ENCODE assay signal across 1 cellular context in the genomic region with DNA sequence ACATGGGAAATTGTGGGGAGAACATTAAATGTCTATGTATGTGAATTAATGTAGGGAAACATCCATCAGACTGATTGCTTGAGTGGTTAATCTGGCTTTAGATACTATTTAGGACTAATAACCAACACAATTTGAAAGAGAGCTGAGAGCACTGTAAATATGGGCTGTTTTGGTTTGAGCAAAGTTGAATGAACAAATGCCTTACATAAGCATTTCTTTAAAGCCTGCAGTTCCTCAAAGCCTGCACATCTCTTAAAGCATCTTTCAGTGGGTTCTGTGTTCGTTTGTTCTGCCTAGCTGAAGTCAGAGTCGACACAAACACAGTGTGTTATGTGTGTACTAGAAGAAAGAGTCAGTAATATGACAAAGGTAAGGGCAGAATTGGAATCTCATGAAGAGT.
TF ChIP-seq lines count a peak whose summit lies in the region.

No MANE protein-coding gene starts in this region.

TF ChIP-seq in GM23338, 12 proteins besides CTCF, POLR2A, EP300 and RAD21 (continued from another document):
- TF ChIP-seq, protein P1, sequence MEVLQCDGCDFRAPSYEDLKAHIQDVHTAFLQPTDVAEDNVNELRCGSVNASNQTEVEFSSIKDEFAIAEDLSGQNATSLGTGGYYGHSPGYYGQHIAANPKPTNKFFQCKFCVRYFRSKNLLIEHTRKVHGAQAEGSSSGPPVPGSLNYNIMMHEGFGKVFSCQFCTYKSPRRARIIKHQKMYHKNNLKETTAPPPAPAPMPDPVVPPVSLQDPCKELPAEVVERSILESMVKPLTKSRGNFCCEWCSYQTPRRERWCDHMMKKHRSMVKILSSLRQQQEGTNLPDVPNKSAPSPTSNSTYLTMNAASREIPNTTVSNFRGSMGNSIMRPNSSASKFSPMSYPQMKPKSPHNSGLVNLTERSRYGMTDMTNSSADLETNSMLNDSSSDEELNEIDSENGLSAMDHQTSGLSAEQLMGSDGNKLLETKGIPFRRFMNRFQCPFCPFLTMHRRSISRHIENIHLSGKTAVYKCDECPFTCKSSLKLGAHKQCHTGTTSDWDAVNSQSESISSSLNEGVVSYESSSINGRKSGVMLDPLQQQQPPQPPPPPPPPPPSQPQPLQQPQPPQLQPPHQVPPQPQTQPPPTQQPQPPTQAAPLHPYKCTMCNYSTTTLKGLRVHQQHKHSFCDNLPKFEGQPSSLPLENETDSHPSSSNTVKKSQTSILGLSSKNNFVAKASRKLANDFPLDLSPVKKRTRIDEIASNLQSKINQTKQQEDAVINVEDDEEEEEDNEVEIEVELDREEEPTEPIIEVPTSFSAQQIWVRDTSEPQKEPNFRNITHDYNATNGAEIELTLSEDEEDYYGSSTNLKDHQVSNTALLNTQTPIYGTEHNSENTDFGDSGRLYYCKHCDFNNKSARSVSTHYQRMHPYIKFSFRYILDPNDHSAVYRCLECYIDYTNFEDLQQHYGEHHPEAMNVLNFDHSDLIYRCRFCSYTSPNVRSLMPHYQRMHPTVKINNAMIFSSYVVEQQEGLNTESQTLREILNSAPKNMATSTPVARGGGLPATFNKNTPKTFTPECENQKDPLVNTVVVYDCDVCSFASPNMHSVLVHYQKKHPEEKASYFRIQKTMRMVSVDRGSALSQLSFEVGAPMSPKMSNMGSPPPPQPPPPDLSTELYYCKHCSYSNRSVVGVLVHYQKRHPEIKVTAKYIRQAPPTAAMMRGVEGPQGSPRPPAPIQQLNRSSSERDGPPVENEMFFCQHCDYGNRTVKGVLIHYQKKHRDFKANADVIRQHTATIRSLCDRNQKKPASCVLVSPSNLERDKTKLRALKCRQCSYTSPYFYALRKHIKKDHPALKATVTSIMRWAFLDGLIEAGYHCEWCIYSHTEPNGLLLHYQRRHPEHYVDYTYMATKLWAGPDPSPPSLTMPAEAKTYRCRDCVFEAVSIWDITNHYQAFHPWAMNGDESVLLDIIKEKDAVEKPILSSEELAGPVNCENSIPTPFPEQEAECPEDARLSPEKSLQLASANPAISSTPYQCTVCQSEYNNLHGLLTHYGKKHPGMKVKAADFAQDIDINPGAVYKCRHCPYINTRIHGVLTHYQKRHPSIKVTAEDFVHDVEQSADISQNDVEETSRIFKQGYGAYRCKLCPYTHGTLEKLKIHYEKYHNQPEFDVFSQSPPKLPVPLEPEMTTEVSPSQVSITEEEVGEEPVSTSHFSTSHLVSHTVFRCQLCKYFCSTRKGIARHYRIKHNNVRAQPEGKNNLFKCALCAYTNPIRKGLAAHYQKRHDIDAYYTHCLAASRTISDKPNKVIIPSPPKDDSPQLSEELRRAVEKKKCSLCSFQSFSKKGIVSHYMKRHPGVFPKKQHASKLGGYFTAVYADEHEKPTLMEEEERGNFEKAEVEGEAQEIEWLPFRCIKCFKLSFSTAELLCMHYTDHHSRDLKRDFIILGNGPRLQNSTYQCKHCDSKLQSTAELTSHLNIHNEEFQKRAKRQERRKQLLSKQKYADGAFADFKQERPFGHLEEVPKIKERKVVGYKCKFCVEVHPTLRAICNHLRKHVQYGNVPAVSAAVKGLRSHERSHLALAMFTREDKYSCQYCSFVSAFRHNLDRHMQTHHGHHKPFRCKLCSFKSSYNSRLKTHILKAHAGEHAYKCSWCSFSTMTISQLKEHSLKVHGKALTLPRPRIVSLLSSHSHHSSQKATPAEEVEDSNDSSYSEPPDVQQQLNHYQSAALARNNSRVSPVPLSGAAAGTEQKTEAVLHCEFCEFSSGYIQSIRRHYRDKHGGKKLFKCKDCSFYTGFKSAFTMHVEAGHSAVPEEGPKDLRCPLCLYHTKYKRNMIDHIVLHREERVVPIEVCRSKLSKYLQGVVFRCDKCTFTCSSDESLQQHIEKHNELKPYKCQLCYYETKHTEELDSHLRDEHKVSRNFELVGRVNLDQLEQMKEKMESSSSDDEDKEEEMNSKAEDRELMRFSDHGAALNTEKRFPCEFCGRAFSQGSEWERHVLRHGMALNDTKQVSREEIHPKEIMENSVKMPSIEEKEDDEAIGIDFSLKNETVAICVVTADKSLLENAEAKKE (CRISPR knock-in tag; IDR thresholded peaks at IDR 0.05): no peak
- TF ChIP-seq, protein P2, sequence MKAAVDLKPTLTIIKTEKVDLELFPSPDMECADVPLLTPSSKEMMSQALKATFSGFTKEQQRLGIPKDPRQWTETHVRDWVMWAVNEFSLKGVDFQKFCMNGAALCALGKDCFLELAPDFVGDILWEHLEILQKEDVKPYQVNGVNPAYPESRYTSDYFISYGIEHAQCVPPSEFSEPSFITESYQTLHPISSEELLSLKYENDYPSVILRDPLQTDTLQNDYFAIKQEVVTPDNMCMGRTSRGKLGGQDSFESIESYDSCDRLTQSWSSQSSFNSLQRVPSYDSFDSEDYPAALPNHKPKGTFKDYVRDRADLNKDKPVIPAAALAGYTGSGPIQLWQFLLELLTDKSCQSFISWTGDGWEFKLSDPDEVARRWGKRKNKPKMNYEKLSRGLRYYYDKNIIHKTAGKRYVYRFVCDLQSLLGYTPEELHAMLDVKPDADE (IDR thresholded peaks at IDR 0.05): no peak
- TF ChIP-seq NANOG (IDR thresholded peaks at IDR 0.05; ENCODE audit: borderline replicate concordance): no peak
- TF ChIP-seq ZNF331 (CRISPR knock-in tag; IDR thresholded peaks at IDR 0.05; ENCODE audit: low read depth): no peak
TF ChIP-seq in GM23338: peak in this region for 0.
